8 cellular contexts compared by ENCODE assay signal in the genomic region with DNA sequence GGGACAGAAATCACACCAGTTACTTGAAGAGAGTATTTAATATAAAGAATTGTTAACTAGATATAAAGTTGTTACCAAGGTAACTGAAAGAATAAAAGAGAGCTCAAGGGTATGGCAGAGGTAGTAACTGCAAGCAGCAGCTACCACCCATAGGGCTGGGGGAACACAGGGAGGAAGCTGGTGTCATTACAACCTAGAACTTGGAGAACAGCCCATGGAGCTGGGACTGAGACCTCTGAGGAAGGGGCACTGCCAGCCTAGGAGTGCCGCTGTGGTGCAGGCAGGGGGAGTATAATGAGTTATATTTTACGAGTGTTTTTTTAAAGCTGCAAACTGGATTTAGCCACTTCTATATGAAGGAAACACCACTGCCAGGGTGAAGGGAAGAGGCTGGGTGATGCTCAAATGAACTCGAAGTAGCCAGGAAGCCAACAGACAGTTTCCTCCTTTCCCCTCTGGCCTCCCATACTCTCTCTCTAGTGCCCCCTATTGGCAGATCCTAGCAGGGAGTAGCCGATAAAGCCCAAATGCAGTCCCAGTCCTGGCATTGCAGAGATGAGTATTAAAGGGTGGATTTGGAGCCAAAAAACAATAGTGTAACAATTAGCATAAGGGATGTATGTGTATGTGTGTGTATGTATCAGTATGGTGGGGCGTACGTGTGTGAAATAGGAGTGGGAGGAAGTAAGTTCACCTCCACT.
DNase-seq lines count a peak whose midpoint lies in the region; ATAC-seq, FAIRE-seq and TF ChIP-seq lines count a peak whose summit lies in the region.
"Had no signal": no experiment of that assay in that cellular context is flagged by ENCODE, and none has a peak within 500 bp of the region (broad histone marks: within the 10 kb centered on the region; RNA-seq: fewer than 3 reads in every experiment).

No MANE protein-coding gene starts in this region.

- ATAC-seq in HG03442 (IDR thresholded peaks at IDR 0.05; ENCODE audit: unreplicated experiment), result peak; percentile 55
- ATAC-seq in K562, result peak; percentile 83
- no peak for ATAC-seq in HG02884 (IDR thresholded peaks at IDR 0.05; ENCODE audit: unreplicated experiment)

- no peak for TF ChIP-seq POLR2A in K562 (conservative IDR thresholded peaks at IDR 0.05)

- H3K27me3 ChIP-seq in K562 (ENCODE audit: control insufficient read depth in 2 of 2, insufficient read depth in 2 of 2, low read length in 2 of 2), result no peaks in the 10 kb centered on the region

- no peak for TF ChIP-seq EP300 in K562 (IDR thresholded peaks at IDR 0.05; ENCODE audit: low read length)

- TF ChIP-seq CTCF in GM12872 (IDR thresholded peaks at IDR 0.05; ENCODE audit: insufficient read depth, low read depth, low read length), result peak; percentile 67
- TF ChIP-seq CTCF in K562 (IDR thresholded peaks at IDR 0.05 in 2 of 3, conservative IDR thresholded peaks at IDR 0.05 in 1 of 3; ENCODE audit: insufficient read depth in 2 of 3, low read depth in 1 of 3, low read length in 3 of 3), result peak; percentile 49 to 68 (median 56)

- no peaks in the 10 kb centered on the region for H3K4me1 ChIP-seq in K562 (replicated peaks in 1 of 2; ENCODE audit: control insufficient read depth in 2 of 2, insufficient read depth in 2 of 2, low read length in 2 of 2)

- no peaks in the 10 kb centered on the region for H4K20me1 ChIP-seq in K562 (replicated peaks; ENCODE audit: control insufficient read depth, insufficient read depth, low read length)

- in situ Hi-C loops in K562 (cut with MboI), result no loop called here
- in situ Hi-C loops in G401 (cut with HindIII; ENCODE audit: low sequenced_read_pairs), result no loop called here

- no peaks in the 10 kb centered on the region for H3K36me3 ChIP-seq in K562 (ENCODE audit: control insufficient read depth, insufficient read depth, low read length)

- FAIRE-seq in K562 (lab: Jason Lieb, UNC), result peak; percentile 78

- no peak overlapping the region for H3K27ac ChIP-seq in K562 (ENCODE audit: extremely low read depth, low read depth, low read length)

- H3K4me2 ChIP-seq in K562 (ENCODE audit: insufficient read depth, low read length), result no peak overlapping the region

- 7% methylated on average over 6 of the region's 6 CpGs for WGBS in K562 (ENCODE audit: insufficient coverage, low coverage, missing lambda C conversion rate)

- no peak overlapping the region for H3K9ac ChIP-seq in K562 (ENCODE audit: insufficient read depth in 1 of 2, low read depth in 2 of 2, low read length in 2 of 2)

- no peak overlapping the region for H2AFZ ChIP-seq in K562 (ENCODE audit: low read depth, low read length)

- CTCF ChIA-PET in K562 (lab: Yijun Ruan, JAX; ENCODE audit: low intra/inter-chr PET ratio), result no interaction called here

- intact Hi-C loops in K562 (cut with micrococcal nuclease), result no loop called here

- no peaks in the 10 kb centered on the region for H3K9me3 ChIP-seq in K562 (replicated peaks; ENCODE audit: control insufficient read depth, insufficient read depth, low read depth, low read length)

- DNase-seq in K562 (ENCODE audit: extremely low read depth in 1 of 4, low spot score in 3 of 4) (peak; percentile 33 to 48 (median 38)), midbrain (lab: John Stamatoyannopoulos, UW) (peak; percentile 52), G401 (ENCODE audit: low spot score) (no peak), Ammon's horn (ENCODE audit: low spot score) (no peak)
- DNase-seq: central memory CD4-positive, alpha-beta T cell had no signal

- TF ChIP-seq RAD21 in K562 (CRISPR knock-in tag; conservative IDR thresholded peaks at IDR 0.05 in 1 of 2, IDR thresholded peaks at IDR 0.05 in 1 of 2), result no peak; a peak in 1 of 4 replicates

- H3K9me1 ChIP-seq in K562 (ENCODE audit: control insufficient read depth, insufficient read depth, low read length), result no peaks in the 10 kb centered on the region

- no peaks in the 10 kb centered on the region for H3K79me2 ChIP-seq in K562 (ENCODE audit: control insufficient read depth, insufficient read depth, low read length)

- no peak overlapping the region for H3K4me3 ChIP-seq in K562

- POLR2A ChIA-PET in K562 (lab: Yijun Ruan, JAX), result no interaction called here

- BruUV-seq in K562 (replicated peaks; lab: Mats Ljungman, UMichigan), result no TSS peak

TF ChIP-seq in K562, 482 proteins besides CTCF, POLR2A, EP300 and RAD21:
- TF ChIP-seq HLTF (IDR thresholded peaks at IDR 0.05), result no peak
- no peak for TF ChIP-seq SRSF1 (IDR thresholded peaks at IDR 0.05; ENCODE audit: low read depth, low read length)
- TF ChIP-seq ZNF124 (CRISPR knock-in tag; IDR thresholded peaks at IDR 0.05), result no peak
- no peak for TF ChIP-seq RBM17 (IDR thresholded peaks at IDR 0.05; ENCODE audit: borderline replicate concordance, low read depth, low read length)
- TF ChIP-seq SMC3 (conservative IDR thresholded peaks at IDR 0.05; ENCODE audit: insufficient read depth, low read depth, low read length), result 0 out of 2 replicates have a peak, but pooled peaks have one; percentile 10
- TF ChIP-seq, protein P1, sequence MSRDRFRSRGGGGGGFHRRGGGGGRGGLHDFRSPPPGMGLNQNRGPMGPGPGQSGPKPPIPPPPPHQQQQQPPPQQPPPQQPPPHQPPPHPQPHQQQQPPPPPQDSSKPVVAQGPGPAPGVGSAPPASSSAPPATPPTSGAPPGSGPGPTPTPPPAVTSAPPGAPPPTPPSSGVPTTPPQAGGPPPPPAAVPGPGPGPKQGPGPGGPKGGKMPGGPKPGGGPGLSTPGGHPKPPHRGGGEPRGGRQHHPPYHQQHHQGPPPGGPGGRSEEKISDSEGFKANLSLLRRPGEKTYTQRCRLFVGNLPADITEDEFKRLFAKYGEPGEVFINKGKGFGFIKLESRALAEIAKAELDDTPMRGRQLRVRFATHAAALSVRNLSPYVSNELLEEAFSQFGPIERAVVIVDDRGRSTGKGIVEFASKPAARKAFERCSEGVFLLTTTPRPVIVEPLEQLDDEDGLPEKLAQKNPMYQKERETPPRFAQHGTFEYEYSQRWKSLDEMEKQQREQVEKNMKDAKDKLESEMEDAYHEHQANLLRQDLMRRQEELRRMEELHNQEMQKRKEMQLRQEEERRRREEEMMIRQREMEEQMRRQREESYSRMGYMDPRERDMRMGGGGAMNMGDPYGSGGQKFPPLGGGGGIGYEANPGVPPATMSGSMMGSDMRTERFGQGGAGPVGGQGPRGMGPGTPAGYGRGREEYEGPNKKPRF (IDR thresholded peaks at IDR 0.05; ENCODE audit: low read depth, low read length), result no peak

Comparison
In these comparisons a context has a peak if more than half of its experiments do, and no peak if none do; other contexts are left out.
1. DNase-seq: peak in K562 (4 of 4) and midbrain (single experiment); none in G401 (single experiment) and Ammon's horn (single experiment).